In genomic region chr17:57577751-57578607, GRCh38 we compare ENCODE assay signal across 8 cellular contexts.
DNase-seq lines count a peak whose midpoint lies in the region; ATAC-seq and TF ChIP-seq lines count a peak whose summit lies in the region.

No MANE protein-coding gene starts in this region.

- no peak overlapping the region for H3K4me3 Mint-ChIP-seq in central memory CD8-positive, alpha-beta T cell
- H3K4me3 Mint-ChIP-seq in Calu3 (ENCODE audit: low read depth, unreplicated experiment), result no peak overlapping the region

- no peaks in the 10 kb centered on the region for H3K27me3 Mint-ChIP-seq in central memory CD8-positive, alpha-beta T cell
- H3K27me3 Mint-ChIP-seq in Calu3 (ENCODE audit: unreplicated experiment), result no peaks in the 10 kb centered on the region

- peak overlapping the region; percentile 82 for H3K27ac Mint-ChIP-seq in central memory CD8-positive, alpha-beta T cell (ENCODE audit: low read depth)
- H3K27ac Mint-ChIP-seq in Calu3 (ENCODE audit: unreplicated experiment), result no peak overlapping the region

- no peak for ATAC-seq in central memory CD8-positive, alpha-beta T cell (replicated peaks; ENCODE audit: extremely low read depth, poor library complexity, severe bottlenecking)
- ATAC-seq in GM19397 (IDR thresholded peaks at IDR 0.05; ENCODE audit: unreplicated experiment), result no peak

- H3K4me2 ChIP-seq in BLaER1, result peak overlapping the region; percentile 54

- intact Hi-C loops in Calu3 (cut with micrococcal nuclease; ENCODE audit: unreplicated experiment), result no loop called here

- H3K27me3 ChIP-seq in BLaER1 (no peaks in the 10 kb centered on the region), mucosa of rectum (ENCODE audit: control insufficient read depth in 2 of 2, insufficient read depth in 2 of 2, low read length in 2 of 2) (no peaks in the 10 kb centered on the region)

- peaks cover 3% of the 10 kb centered on the region for H3K36me3 Mint-ChIP-seq in central memory CD8-positive, alpha-beta T cell (ENCODE audit: insufficient read depth)
- no peaks in the 10 kb centered on the region for H3K36me3 Mint-ChIP-seq in Calu3 (ENCODE audit: insufficient read depth, unreplicated experiment)

- BruUV-seq in Calu3 (replicated peaks; lab: Mats Ljungman, UMichigan), result no TSS peak

- H3K27ac ChIP-seq in BLaER1 (peak overlapping the region; percentile 67), mucosa of rectum (ENCODE audit: low read depth in 2 of 2, low read length in 2 of 2) (no peak overlapping the region)

- H3K36me3 ChIP-seq in BLaER1, result peaks cover 90% of the 10 kb centered on the region
- no peaks in the 10 kb centered on the region for H3K36me3 ChIP-seq in mucosa of rectum (ENCODE audit: control insufficient read depth in 2 of 2, insufficient read depth in 2 of 2, low read length in 2 of 2)

- H3K4me1 ChIP-seq in BLaER1, result peaks cover 71% of the 10 kb centered on the region
- H3K4me1 ChIP-seq in mucosa of rectum (ENCODE audit: control insufficient read depth in 2 of 2, insufficient read depth in 2 of 2, low read length in 2 of 2), result peaks cover 2 to 3% of the 10 kb centered on the region in 2 donors

- H3K4me3 ChIP-seq in BLaER1 (no peak overlapping the region), mucosa of rectum (ENCODE audit: low read length in 2 of 2) (peak overlapping the region; percentile 5 to 28)

- H3K9ac ChIP-seq in BLaER1 (peak overlapping the region; percentile 46; the same call in 1 of the 2 replicates), mucosa of rectum (ENCODE audit: low read depth in 1 of 2, low read length in 2 of 2) (no peak overlapping the region)

- peak; percentile 44 for DNase-seq in NCI-H1694 (lab: John Stamatoyannopoulos, UW)
- DNase-seq in central memory CD8-positive, alpha-beta T cell (ENCODE audit: low spot score in 2 of 2), result no peak
- DNase-seq in Calu3, result no peak
- DNase-seq in effector CD4-positive, alpha-beta T cell, result no peak
- DNase-seq in COR-L47 (lab: John Stamatoyannopoulos, UW), result no peak

- CTCF ChIA-PET in Calu3 (lab: Charles Lee), result no interaction called here

- H3K9me3 ChIP-seq in BLaER1, result peaks cover under 1% of the 10 kb centered on the region; the same call in 1 of the 2 replicates
- no peaks in the 10 kb centered on the region for H3K9me3 ChIP-seq in mucosa of rectum (ENCODE audit: control insufficient read depth in 2 of 2, low read length in 2 of 2)

- H3K9me3 Mint-ChIP-seq in central memory CD8-positive, alpha-beta T cell, result no peaks in the 10 kb centered on the region
- H3K9me3 Mint-ChIP-seq in Calu3 (ENCODE audit: low read depth, unreplicated experiment), result no peaks in the 10 kb centered on the region

- H4K20me1 ChIP-seq in BLaER1, result peaks cover 82% of the 10 kb centered on the region

- peaks cover 18% of the 10 kb centered on the region for H3K4me1 Mint-ChIP-seq in central memory CD8-positive, alpha-beta T cell
- H3K4me1 Mint-ChIP-seq in Calu3 (ENCODE audit: low read depth, unreplicated experiment), result no peaks in the 10 kb centered on the region

- TF ChIP-seq CTCF in Calu3 (IDR thresholded peaks at IDR 0.05; ENCODE audit: unreplicated experiment), result no peak
